In the genomic region with DNA sequence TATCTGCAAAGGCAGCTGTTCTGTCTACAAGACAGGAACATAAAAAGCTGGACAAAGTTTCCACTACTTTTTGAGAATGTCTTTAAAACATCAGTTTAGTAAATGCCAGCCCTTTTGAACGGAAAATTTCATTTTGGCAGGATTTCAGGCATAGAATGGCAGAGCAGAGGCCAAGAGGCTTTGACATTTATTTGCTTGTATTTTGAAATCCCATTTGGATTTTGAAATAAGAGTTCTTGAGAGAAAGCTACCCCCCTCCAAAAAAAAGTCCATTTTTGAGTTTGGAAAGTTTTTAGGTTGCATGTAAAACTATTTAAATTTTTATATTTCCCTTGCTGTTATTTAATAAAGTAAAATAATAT, we compare ENCODE assay signal across 12 cellular contexts. TPM values are rescaled to one million over a fixed set of nuclear protein-coding genes. Genes with fewer than 3 reads are reported as not detected.
DNase-seq lines count a peak whose midpoint lies in the region; ATAC-seq and TF ChIP-seq lines count a peak whose summit lies in the region.
"Had no signal": no experiment of that assay in that cellular context is flagged by ENCODE, and none has a peak within 500 bp of the region (broad histone marks: within the 10 kb centered on the region; RNA-seq: fewer than 3 reads in every experiment).

No MANE protein-coding gene starts in this region.

- H3K4me1 Mint-ChIP-seq in naive thymus-derived CD8-positive, alpha-beta T cell = no peaks in the 10 kb centered on the region
- H3K4me1 Mint-ChIP-seq: memory B cell had no signal

- no peaks in the 10 kb centered on the region for H4K20me1 ChIP-seq in GM23248 (ENCODE audit: insufficient read depth)

- H3K27ac ChIP-seq in GM23248 = no peak overlapping the region
- peak overlapping the region; percentile 83 for H3K27ac ChIP-seq in RWPE2 (ENCODE audit: poor library complexity, severe bottlenecking)
- peak overlapping the region in 3 of 4 donors; percentile 86 to 89 (median 88) for H3K27ac ChIP-seq in gastroesophageal sphincter
- H3K27ac ChIP-seq in gastrocnemius medialis = peak overlapping the region in 3 of 4 donors; percentile 70 to 78 (median 75)

- H3K9me3 ChIP-seq in GM23248 (ENCODE audit: low read depth) (no peaks in the 10 kb centered on the region), RWPE2 (ENCODE audit: severe bottlenecking) (peaks cover 2% of the 10 kb centered on the region), gastroesophageal sphincter (no peaks in the 10 kb centered on the region), gastrocnemius medialis (no peaks in the 10 kb centered on the region)
- H3K9me3 ChIP-seq: BE2C had no signal

- TF ChIP-seq EP300 in gastroesophageal sphincter (IDR thresholded peaks at IDR 0.05) = no peak

- peaks cover 21% of the 10 kb centered on the region for H3F3A ChIP-seq in GM23248 (ENCODE audit: insufficient read depth)

- in situ Hi-C loops in GM23248 (cut with MboI) = loop anchor here (10.0 kb wide), 1 partner anchor 462 kb away; no protein-coding TSS in a partner anchor
- in situ Hi-C loops in gastrocnemius medialis (cut with MboI; ENCODE audit: low sequenced_read_pairs in 4 of 4) = no loop called here

- intact Hi-C loops in gastrocnemius medialis (cut with DNase I; ENCODE audit: low total_unique reads) = loop anchor here (5.0 kb wide), 1 partner anchor 1780 kb away; a partner anchor contains a TSS

- TF ChIP-seq POLR2A in gastroesophageal sphincter (IDR thresholded peaks at IDR 0.05) (no peak), gastrocnemius medialis (IDR thresholded peaks at IDR 0.05) (no peak)

- 48 to 51% methylated on average over 1 of the region's 1 CpG for WGBS in GM23248 (ENCODE audit: low coverage in 1 of 2, low lambda C conversion rate in 2 of 2, missing lambda C conversion rate in 2 of 2), 2 experiments
- WGBS in gastroesophageal sphincter (ENCODE audit: low coverage in 1 of 2), 2 donors = 33 to 45% methylated on average over 1 of the region's 1 CpG

- H3K36me3 ChIP-seq in GM23248 (ENCODE audit: low read depth) (no peaks in the 10 kb centered on the region), RWPE2 (ENCODE audit: low read depth) (no peaks in the 10 kb centered on the region), gastroesophageal sphincter (no peaks in the 10 kb centered on the region), gastrocnemius medialis (no peaks in the 10 kb centered on the region)
- H3K36me3 ChIP-seq: BE2C had no signal

- peaks cover 0 to 2% (median 0%) of the 10 kb centered on the region in 3 donors for H3K36me3 Mint-ChIP-seq in naive thymus-derived CD8-positive, alpha-beta T cell
- H3K36me3 Mint-ChIP-seq: memory B cell had no signal

- H3K9me2 ChIP-seq in GM23248 (ENCODE audit: insufficient read depth) = no peaks in the 10 kb centered on the region

- H3K27me3 Mint-ChIP-seq in naive thymus-derived CD8-positive, alpha-beta T cell = peaks cover 0 to 6% (median 3%) of the 10 kb centered on the region in 5 donors
- H3K27me3 Mint-ChIP-seq: memory B cell had no signal

- no peaks in the 10 kb centered on the region for H3K27me3 ChIP-seq in GM23248 (replicated peaks; ENCODE audit: insufficient read depth)
- H3K27me3 ChIP-seq in RWPE2 (ENCODE audit: insufficient read depth, poor library complexity, severe bottlenecking) = no peaks in the 10 kb centered on the region
- H3K27me3 ChIP-seq in gastroesophageal sphincter = no peaks in the 10 kb centered on the region
- peaks cover 0 to 12% (median 0%) of the 10 kb centered on the region in 3 donors for H3K27me3 ChIP-seq in gastrocnemius medialis
- H3K27me3 ChIP-seq: BE2C had no signal

- DNase-seq in GM23248 (no peak), RWPE2 (ENCODE audit: low spot score) (no peak), gastrocnemius medialis (no peak), kidney glomerular epithelial cell (lab: John Stamatoyannopoulos, UW) (no peak)
- no peak for DNase-seq in naive thymus-derived CD8-positive, alpha-beta T cell
- DNase-seq: activated naive CD4-positive, alpha-beta T cell treated with Interleukin-2 at 50 U/mL for 16 hours; BE2C; DMS53 had no signal

- H3K9ac ChIP-seq in GM23248 = no peak overlapping the region

- peak overlapping the region; percentile 81 for H2AFZ ChIP-seq in GM23248

- H3K4me3 Mint-ChIP-seq in naive thymus-derived CD8-positive, alpha-beta T cell = no peak overlapping the region
- H3K4me3 Mint-ChIP-seq: memory B cell had no signal

- TF ChIP-seq CTCF in RWPE2 (IDR thresholded peaks at IDR 0.05; ENCODE audit: poor library complexity, severe bottlenecking) = no peak
- TF ChIP-seq CTCF in gastroesophageal sphincter (IDR thresholded peaks at IDR 0.05) = no peak
- no peak for TF ChIP-seq CTCF in gastrocnemius medialis (IDR thresholded peaks at IDR 0.05 in 4 of 5, conservative IDR thresholded peaks at IDR 0.05 in 1 of 5)

- POLR2A ChIA-PET in naive thymus-derived CD8-positive, alpha-beta T cell (lab: Charles Lee) = no interaction called here

- peaks cover 9% of the 10 kb centered on the region; the same call in 1 of the 2 replicates for H3K79me2 ChIP-seq in GM23248 (ENCODE audit: insufficient read depth)

- H3K27ac Mint-ChIP-seq in naive thymus-derived CD8-positive, alpha-beta T cell = no peak overlapping the region
- H3K27ac Mint-ChIP-seq: memory B cell had no signal

- H3K4me3 ChIP-seq in GM23248 (no peak overlapping the region), RWPE2 (ENCODE audit: severe bottlenecking) (no peak overlapping the region), gastroesophageal sphincter (no peak overlapping the region), gastrocnemius medialis (peak overlapping the region in 2 of 4 donors; percentile 70 to 71)

- ATAC-seq in RWPE2 (ENCODE audit: low read depth) (no peak), gastroesophageal sphincter (no peak), gastrocnemius medialis (no peak), HG03342 (IDR thresholded peaks at IDR 0.05; ENCODE audit: unreplicated experiment) (no peak), GM21390 (IDR thresholded peaks at IDR 0.05; ENCODE audit: unreplicated experiment) (no peak)
- no peak for ATAC-seq in naive thymus-derived CD8-positive, alpha-beta T cell

- peaks cover 0 to 10% (median 0%) of the 10 kb centered on the region in 9 donors for H3K9me3 Mint-ChIP-seq in naive thymus-derived CD8-positive, alpha-beta T cell

- H3K4me1 ChIP-seq in GM23248 (ENCODE audit: insufficient read depth) = peaks cover 16% of the 10 kb centered on the region
- H3K4me1 ChIP-seq in RWPE2 (ENCODE audit: insufficient read depth, poor library complexity, severe bottlenecking) = peaks cover 12% of the 10 kb centered on the region
- H3K4me1 ChIP-seq in gastroesophageal sphincter = peaks cover 0 to 17% (median 0%) of the 10 kb centered on the region in 3 donors
- peaks cover 8 to 12% of the 10 kb centered on the region in 2 donors for H3K4me1 ChIP-seq in gastrocnemius medialis

- H3K4me2 ChIP-seq in GM23248 (ENCODE audit: unreplicated experiment) = no peak overlapping the region

RNA-seq across cellular contexts. Expression of a gene that starts 3.1 kb away (rescaled TPM):
- total RNA-seq in GM23248 (2014; rRNA removed; shearing (Covaris generic)) = 13.7 and 14.5 TPM in 2 replicates
- polyA plus RNA-seq in GM23248 (2016; fragmentation: Nextera tagmentation; extraction: Ambion mirVana) = 16.2 and 17.1 TPM in 2 replicates
- total RNA-seq in gastroesophageal sphincter = 10 to 100 TPM in 2 of 4 donors, 1 to 10 TPM in 2; 4.2 to 11.5 (median 7.3) TPM
- total RNA-seq in gastrocnemius medialis = 1 to 10 TPM in 2 of 4 donors, under 1 TPM in 2; 0.41 to 2.0 (median 0.83) TPM
- total RNA-seq in naive thymus-derived CD8-positive, alpha-beta T cell = not detected
- polyA plus RNA-seq in naive thymus-derived CD8-positive, alpha-beta T cell = not detected
